In genomic region chrX:37454537-37455285, GRCh38 we compare ENCODE assay signal across 13 cellular contexts.
A peak's percentile ranks its signal among the peaks of the same experiment; 100 is the strongest.
DNase-seq lines count a peak whose midpoint lies in the region; ATAC-seq and TF ChIP-seq lines count a peak whose summit lies in the region.
"Had no signal": no experiment of that assay in that cellular context is flagged by ENCODE, and none has a peak within 500 bp of the region (broad histone marks: within the 10 kb centered on the region; RNA-seq: fewer than 3 reads in every experiment).

No MANE protein-coding gene starts in this region.

- no peaks in the 10 kb centered on the region for H3K27me3 Mint-ChIP-seq in activated CD8-positive, alpha-beta T cell treated with anti-CD3 and anti-CD28 coated beads, Interleukin-2, amount 10 ng/mL, durations not matched to agents 7 days and 5 days (ENCODE audit: low read depth)
- peaks cover 33% of the 10 kb centered on the region for H3K27me3 Mint-ChIP-seq in activated T-cell treated with anti-CD3 and anti-CD28 coated beads, Interleukin-2, amount 50 U/mL, for 24 hours
- H3K27me3 Mint-ChIP-seq: activated B cell treated with CpG ODN at 0.5 μM for 24 hours had no signal

- POLR2A ChIA-PET in activated CD8-positive, alpha-beta T cell treated with anti-CD3 and anti-CD28 coated beads, Interleukin-2, amount 10 ng/mL, durations not matched to agents 7 days and 5 days (lab: Charles Lee), result no interaction called here

- intact Hi-C loops in body of pancreas (cut with DNase I), result no loop called here

- no peak overlapping the region for H3K9ac ChIP-seq in HUES48 (ENCODE audit: low read depth, low read length)

- DNase-seq in ACHN (peak; percentile 56), body of pancreas (peak in 1 of 4 donors; percentile 2), iPS-NIHi7 (ENCODE audit: extremely low spot score) (peak; percentile 40)
- DNase-seq in activated CD8-positive, alpha-beta T cell treated with anti-CD3 and anti-CD28 coated beads, Interleukin-2, amount 10 ng/mL, durations not matched to agents 7 days and 5 days, result no peak
- DNase-seq in activated T-cell treated with anti-CD3 and anti-CD28 coated beads, Interleukin-2, amount 50 U/mL, for 24 hours, result no peak
- DNase-seq: activated B cell treated with CpG ODN at 0.5 μM for 24 hours, heart left ventricle had no signal

- H3K9me3 Mint-ChIP-seq in activated CD8-positive, alpha-beta T cell treated with anti-CD3 and anti-CD28 coated beads, Interleukin-2, amount 10 ng/mL, durations not matched to agents 7 days and 5 days (ENCODE audit: insufficient read depth), result no peaks in the 10 kb centered on the region
- no peaks in the 10 kb centered on the region for H3K9me3 Mint-ChIP-seq in activated T-cell treated with anti-CD3 and anti-CD28 coated beads, Interleukin-2, amount 50 U/mL, for 24 hours
- H3K9me3 Mint-ChIP-seq: activated B cell treated with CpG ODN at 0.5 μM for 24 hours; activated T-helper 1 cell treated with anti-CD3 and anti-CD28 coated beads, Interleukin-12 subunit alpha, Interleukin-12 subunit beta, Interleukin-2, Interleukin-4 antibody, amounts not matched to agents 30 ng/mL and 10 ng/mL and 1 ng/mL, durations not matched to agents 14 hours and 24 hours and 36 hours had no signal

- H3K36me3 ChIP-seq in HUES48 (ENCODE audit: control insufficient read depth, insufficient read depth, low read length) (peaks cover 7% of the 10 kb centered on the region; the same call in 1 of the 2 replicates), body of pancreas (replicated peaks in 1 of 2; ENCODE audit: insufficient read depth in 1 of 2, low read depth in 2 of 2) (no peaks in the 10 kb centered on the region)
- H3K36me3 ChIP-seq: heart left ventricle, right atrium auricular region had no signal

- H3K9me3 ChIP-seq in HUES48 (ENCODE audit: control insufficient read depth, insufficient read depth, low read length), result no peaks in the 10 kb centered on the region
- no peaks in the 10 kb centered on the region for H3K9me3 ChIP-seq in body of pancreas
- H3K9me3 ChIP-seq: heart left ventricle, right atrium auricular region had no signal

- H3K4me1 ChIP-seq in HUES48 (ENCODE audit: control insufficient read depth, insufficient read depth, low read length) (peaks cover 37% of the 10 kb centered on the region), body of pancreas (no peaks in the 10 kb centered on the region)
- H3K4me1 ChIP-seq: heart left ventricle, right atrium auricular region had no signal

- H3K4me3 Mint-ChIP-seq in activated CD8-positive, alpha-beta T cell treated with anti-CD3 and anti-CD28 coated beads, Interleukin-2, amount 10 ng/mL, durations not matched to agents 7 days and 5 days, result no peak overlapping the region
- no peak overlapping the region for H3K4me3 Mint-ChIP-seq in activated T-cell treated with anti-CD3 and anti-CD28 coated beads, Interleukin-2, amount 50 U/mL, for 24 hours
- H3K4me3 Mint-ChIP-seq: activated B cell treated with CpG ODN at 0.5 μM for 24 hours; activated T-helper 1 cell treated with anti-CD3 and anti-CD28 coated beads, Interleukin-12 subunit alpha, Interleukin-12 subunit beta, Interleukin-2, Interleukin-4 antibody, amounts not matched to agents 30 ng/mL and 10 ng/mL and 1 ng/mL, durations not matched to agents 14 hours and 24 hours and 36 hours; mesothelial cell of epicardium had no signal

- no peak for TF ChIP-seq CTCF in body of pancreas (IDR thresholded peaks at IDR 0.05)

- CTCF ChIA-PET in activated CD8-positive, alpha-beta T cell treated with anti-CD3 and anti-CD28 coated beads, Interleukin-2, amount 10 ng/mL, durations not matched to agents 7 days and 5 days (lab: Charles Lee), result no interaction called here

- peak overlapping the region; percentile 11 for H3K27ac ChIP-seq in HUES48 (ENCODE audit: low read depth, low read length)
- H3K27ac ChIP-seq in body of pancreas, result peak overlapping the region in 1 of 4 donors; percentile 49
- H3K27ac ChIP-seq: heart left ventricle, right atrium auricular region had no signal

- in situ Hi-C loops in ACHN (cut with HindIII; ENCODE audit: low pct_ligation_motif_present, low pct_unique_long_range_greater_than_20kb, low sequenced_read_pairs), result no loop called here

- TF ChIP-seq POLR2A in body of pancreas (IDR thresholded peaks at IDR 0.05), result no peak

- WGBS in body of pancreas, 2 donors, result 36 to 38% methylated on average over 2 of the region's 2 CpGs

- H3K27me3 ChIP-seq in HUES48 (ENCODE audit: control insufficient read depth, insufficient read depth, low read length) (no peaks in the 10 kb centered on the region), body of pancreas (no peaks in the 10 kb centered on the region)
- H3K27me3 ChIP-seq: heart left ventricle, right atrium auricular region had no signal

- no peaks in the 10 kb centered on the region for H3K36me3 Mint-ChIP-seq in activated CD8-positive, alpha-beta T cell treated with anti-CD3 and anti-CD28 coated beads, Interleukin-2, amount 10 ng/mL, durations not matched to agents 7 days and 5 days (ENCODE audit: low read depth)
- no peaks in the 10 kb centered on the region for H3K36me3 Mint-ChIP-seq in activated T-cell treated with anti-CD3 and anti-CD28 coated beads, Interleukin-2, amount 50 U/mL, for 24 hours (ENCODE audit: low read depth)
- H3K36me3 Mint-ChIP-seq: mesothelial cell of epicardium had no signal

- H3K4me1 Mint-ChIP-seq in activated CD8-positive, alpha-beta T cell treated with anti-CD3 and anti-CD28 coated beads, Interleukin-2, amount 10 ng/mL, durations not matched to agents 7 days and 5 days (ENCODE audit: low read depth), result no peaks in the 10 kb centered on the region
- no peaks in the 10 kb centered on the region for H3K4me1 Mint-ChIP-seq in activated T-cell treated with anti-CD3 and anti-CD28 coated beads, Interleukin-2, amount 50 U/mL, for 24 hours (ENCODE audit: low read depth)
- H3K4me1 Mint-ChIP-seq: activated B cell treated with CpG ODN at 0.5 μM for 24 hours, mesothelial cell of epicardium had no signal

- no peak overlapping the region for H3K27ac Mint-ChIP-seq in activated CD8-positive, alpha-beta T cell treated with anti-CD3 and anti-CD28 coated beads, Interleukin-2, amount 10 ng/mL, durations not matched to agents 7 days and 5 days
- H3K27ac Mint-ChIP-seq in activated T-cell treated with anti-CD3 and anti-CD28 coated beads, Interleukin-2, amount 50 U/mL, for 24 hours, result no peak overlapping the region
- H3K27ac Mint-ChIP-seq: activated B cell treated with CpG ODN at 0.5 μM for 24 hours; activated T-helper 1 cell treated with anti-CD3 and anti-CD28 coated beads, Interleukin-12 subunit alpha, Interleukin-12 subunit beta, Interleukin-2, Interleukin-4 antibody, amounts not matched to agents 30 ng/mL and 10 ng/mL and 1 ng/mL, durations not matched to agents 14 hours and 24 hours and 36 hours; mesothelial cell of epicardium had no signal

- no peak overlapping the region for H3K4me3 ChIP-seq in HUES48 (ENCODE audit: low read depth, low read length)
- H3K4me3 ChIP-seq in body of pancreas, result no peak overlapping the region
- H3K4me3 ChIP-seq: heart left ventricle, right atrium auricular region had no signal

- ATAC-seq in body of pancreas (peak; percentile 30), GM19463 (IDR thresholded peaks at IDR 0.05; ENCODE audit: unreplicated experiment) (no peak), HG02981 (IDR thresholded peaks at IDR 0.05; ENCODE audit: unreplicated experiment) (no peak)
- no peak for ATAC-seq in activated CD8-positive, alpha-beta T cell treated with anti-CD3 and anti-CD28 coated beads, Interleukin-2, amount 10 ng/mL, durations not matched to agents 7 days and 5 days
- ATAC-seq: heart left ventricle had no signal

Comparison
In these comparisons a context has a peak if more than half of its experiments do, and no peak if none do; other contexts are left out.
1. DNase-seq: peak in ACHN (single experiment) and iPS-NIHi7 (single experiment); none in activated CD8-positive, alpha-beta T cell treated with anti-CD3 and anti-CD28 coated beads, Interleukin-2, amount 10 ng/mL, durations not matched to agents 7 days and 5 days (single experiment) and activated T-cell treated with anti-CD3 and anti-CD28 coated beads, Interleukin-2, amount 50 U/mL, for 24 hours (single experiment).